In the genomic region with DNA sequence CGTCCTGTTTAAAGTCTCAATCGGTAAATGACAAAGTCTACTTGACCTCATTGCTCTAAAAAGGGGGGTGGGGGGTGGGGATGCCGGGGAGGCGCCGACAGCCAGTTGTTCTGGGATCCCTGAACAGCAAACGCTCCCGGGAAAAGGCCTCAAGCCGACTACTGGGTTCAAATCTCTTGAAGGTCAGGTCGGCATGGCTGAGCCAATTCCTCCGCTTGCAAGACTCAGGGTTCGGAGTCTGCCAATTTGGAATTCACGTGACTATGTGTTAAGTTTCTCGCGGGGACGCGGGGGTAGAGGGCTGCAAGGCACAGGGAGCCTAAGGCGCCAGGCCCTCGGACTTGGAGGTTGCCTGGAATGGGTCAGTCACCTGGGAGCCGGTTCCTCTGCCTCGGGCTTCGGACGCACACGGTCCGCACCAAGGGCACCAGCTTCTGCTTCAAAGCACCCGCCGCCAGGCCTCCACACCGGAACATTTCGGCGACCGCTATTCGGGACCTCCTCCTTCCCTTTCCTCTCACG, we compare ENCODE assay signal across 1 cellular context.
TF ChIP-seq lines count a peak whose summit lies in the region.

No MANE protein-coding gene starts in this region.

TF ChIP-seq in HEK293, 187 proteins besides CTCF, POLR2A, EP300 and RAD21 (continued from another document and continues in another):
- TF ChIP-seq, protein P1, sequence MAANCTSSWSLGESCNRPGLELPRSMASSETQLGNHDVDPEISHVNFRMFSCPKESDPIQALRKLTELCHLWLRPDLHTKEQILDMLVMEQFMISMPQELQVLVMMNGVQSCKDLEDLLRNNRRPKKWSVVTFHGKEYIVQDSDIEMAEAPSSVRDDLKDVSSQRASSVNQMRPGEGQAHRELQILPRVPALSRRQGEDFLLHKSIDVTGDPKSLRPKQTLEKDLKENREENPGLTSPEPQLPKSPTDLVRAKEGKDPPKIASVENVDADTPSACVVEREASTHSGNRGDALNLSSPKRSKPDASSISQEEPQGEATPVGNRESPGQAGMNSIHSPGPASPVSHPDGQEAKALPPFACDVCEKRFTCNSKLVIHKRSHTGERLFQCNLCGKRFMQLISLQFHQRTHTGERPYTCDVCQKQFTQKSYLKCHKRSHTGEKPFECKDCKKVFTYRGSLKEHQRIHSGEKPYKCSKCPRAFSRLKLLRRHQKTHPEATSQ (tag by site-specific recombination; IDR thresholded peaks at IDR 0.05), result no peak; the same call in 1 of the 2 replicates
- TF ChIP-seq ZFP69B (tag by site-specific recombination; IDR thresholded peaks at IDR 0.05), result peak; percentile 7; the same call in 1 of the 2 replicates
- TF ChIP-seq FEZF1 (tag by site-specific recombination; IDR thresholded peaks at IDR 0.05), result no peak
- TF ChIP-seq ZNF121 (tag by site-specific recombination; IDR thresholded peaks at IDR 0.05), result no peak
- TF ChIP-seq MYNN (tag by site-specific recombination; IDR thresholded peaks at IDR 0.05; ENCODE audit: borderline replicate concordance), result no peak
- no peak for TF ChIP-seq ZNF585B (tag by site-specific recombination; IDR thresholded peaks at IDR 0.05)
- TF ChIP-seq, protein P2, sequence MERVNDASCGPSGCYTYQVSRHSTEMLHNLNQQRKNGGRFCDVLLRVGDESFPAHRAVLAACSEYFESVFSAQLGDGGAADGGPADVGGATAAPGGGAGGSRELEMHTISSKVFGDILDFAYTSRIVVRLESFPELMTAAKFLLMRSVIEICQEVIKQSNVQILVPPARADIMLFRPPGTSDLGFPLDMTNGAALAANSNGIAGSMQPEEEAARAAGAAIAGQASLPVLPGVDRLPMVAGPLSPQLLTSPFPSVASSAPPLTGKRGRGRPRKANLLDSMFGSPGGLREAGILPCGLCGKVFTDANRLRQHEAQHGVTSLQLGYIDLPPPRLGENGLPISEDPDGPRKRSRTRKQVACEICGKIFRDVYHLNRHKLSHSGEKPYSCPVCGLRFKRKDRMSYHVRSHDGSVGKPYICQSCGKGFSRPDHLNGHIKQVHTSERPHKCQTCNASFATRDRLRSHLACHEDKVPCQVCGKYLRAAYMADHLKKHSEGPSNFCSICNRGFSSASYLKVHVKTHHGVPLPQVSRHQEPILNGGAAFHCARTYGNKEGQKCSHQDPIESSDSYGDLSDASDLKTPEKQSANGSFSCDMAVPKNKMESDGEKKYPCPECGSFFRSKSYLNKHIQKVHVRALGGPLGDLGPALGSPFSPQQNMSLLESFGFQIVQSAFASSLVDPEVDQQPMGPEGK (tag by site-specific recombination; IDR thresholded peaks at IDR 0.05), result peak; percentile 78; the same call in 1 of the 2 replicates
- TF ChIP-seq, protein P3, sequence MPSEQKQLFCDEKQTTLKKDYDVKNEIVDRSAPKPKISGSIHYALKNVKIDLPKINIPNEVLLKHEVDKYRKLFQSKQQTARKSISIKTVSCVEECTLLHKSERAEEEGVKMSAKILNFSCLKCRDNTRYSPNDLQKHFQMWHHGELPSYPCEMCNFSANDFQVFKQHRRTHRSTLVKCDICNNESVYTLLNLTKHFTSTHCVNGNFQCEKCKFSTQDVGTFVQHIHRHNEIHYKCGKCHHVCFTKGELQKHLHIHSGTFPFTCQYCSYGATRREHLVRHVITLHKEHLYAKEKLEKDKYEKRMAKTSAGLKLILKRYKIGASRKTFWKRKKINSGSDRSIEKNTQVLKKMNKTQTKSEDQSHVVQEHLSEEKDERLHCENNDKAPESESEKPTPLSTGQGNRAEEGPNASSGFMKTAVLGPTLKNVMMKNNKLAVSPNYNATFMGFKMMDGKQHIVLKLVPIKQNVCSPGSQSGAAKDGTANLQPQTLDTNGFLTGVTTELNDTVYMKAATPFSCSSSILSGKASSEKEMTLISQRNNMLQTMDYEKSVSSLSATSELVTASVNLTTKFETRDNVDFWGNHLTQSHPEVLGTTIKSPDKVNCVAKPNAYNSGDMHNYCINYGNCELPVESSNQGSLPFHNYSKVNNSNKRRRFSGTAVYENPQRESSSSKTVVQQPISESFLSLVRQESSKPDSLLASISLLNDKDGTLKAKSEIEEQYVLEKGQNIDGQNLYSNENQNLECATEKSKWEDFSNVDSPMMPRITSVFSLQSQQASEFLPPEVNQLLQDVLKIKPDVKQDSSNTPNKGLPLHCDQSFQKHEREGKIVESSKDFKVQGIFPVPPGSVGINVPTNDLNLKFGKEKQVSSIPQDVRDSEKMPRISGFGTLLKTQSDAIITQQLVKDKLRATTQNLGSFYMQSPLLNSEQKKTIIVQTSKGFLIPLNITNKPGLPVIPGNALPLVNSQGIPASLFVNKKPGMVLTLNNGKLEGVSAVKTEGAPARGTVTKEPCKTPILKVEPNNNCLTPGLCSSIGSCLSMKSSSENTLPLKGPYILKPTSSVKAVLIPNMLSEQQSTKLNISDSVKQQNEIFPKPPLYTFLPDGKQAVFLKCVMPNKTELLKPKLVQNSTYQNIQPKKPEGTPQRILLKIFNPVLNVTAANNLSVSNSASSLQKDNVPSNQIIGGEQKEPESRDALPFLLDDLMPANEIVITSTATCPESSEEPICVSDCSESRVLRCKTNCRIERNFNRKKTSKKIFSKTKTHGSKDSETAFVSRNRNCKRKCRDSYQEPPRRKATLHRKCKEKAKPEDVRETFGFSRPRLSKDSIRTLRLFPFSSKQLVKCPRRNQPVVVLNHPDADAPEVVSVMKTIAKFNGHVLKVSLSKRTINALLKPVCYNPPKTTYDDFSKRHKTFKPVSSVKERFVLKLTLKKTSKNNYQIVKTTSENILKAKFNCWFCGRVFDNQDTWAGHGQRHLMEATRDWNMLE (tag by site-specific recombination; conservative IDR thresholded peaks at IDR 0.05; ENCODE audit: low read depth), result no peak
- TF ChIP-seq, protein P4, sequence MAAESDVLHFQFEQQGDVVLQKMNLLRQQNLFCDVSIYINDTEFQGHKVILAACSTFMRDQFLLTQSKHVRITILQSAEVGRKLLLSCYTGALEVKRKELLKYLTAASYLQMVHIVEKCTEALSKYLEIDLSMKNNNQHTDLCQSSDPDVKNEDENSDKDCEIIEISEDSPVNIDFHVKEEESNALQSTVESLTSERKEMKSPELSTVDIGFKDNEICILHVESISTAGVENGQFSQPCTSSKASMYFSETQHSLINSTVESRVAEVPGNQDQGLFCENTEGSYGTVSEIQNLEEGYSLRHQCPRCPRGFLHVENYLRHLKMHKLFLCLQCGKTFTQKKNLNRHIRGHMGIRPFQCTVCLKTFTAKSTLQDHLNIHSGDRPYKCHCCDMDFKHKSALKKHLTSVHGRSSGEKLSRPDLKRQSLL (tag by site-specific recombination; IDR thresholded peaks at IDR 0.05), result no peak
- TF ChIP-seq, protein P5, sequence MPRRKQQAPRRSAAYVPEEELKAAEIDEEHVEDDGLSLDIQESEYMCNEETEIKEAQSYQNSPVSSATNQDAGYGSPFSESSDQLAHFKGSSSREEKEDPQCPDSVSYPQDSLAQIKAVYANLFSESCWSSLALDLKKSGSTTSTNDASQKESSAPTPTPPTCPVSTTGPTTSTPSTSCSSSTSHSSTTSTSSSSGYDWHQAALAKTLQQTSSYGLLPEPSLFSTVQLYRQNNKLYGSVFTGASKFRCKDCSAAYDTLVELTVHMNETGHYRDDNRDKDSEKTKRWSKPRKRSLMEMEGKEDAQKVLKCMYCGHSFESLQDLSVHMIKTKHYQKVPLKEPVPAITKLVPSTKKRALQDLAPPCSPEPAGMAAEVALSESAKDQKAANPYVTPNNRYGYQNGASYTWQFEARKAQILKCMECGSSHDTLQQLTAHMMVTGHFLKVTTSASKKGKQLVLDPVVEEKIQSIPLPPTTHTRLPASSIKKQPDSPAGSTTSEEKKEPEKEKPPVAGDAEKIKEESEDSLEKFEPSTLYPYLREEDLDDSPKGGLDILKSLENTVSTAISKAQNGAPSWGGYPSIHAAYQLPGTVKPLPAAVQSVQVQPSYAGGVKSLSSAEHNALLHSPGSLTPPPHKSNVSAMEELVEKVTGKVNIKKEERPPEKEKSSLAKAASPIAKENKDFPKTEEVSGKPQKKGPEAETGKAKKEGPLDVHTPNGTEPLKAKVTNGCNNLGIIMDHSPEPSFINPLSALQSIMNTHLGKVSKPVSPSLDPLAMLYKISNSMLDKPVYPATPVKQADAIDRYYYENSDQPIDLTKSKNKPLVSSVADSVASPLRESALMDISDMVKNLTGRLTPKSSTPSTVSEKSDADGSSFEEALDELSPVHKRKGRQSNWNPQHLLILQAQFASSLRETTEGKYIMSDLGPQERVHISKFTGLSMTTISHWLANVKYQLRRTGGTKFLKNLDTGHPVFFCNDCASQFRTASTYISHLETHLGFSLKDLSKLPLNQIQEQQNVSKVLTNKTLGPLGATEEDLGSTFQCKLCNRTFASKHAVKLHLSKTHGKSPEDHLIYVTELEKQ (tag by site-specific recombination; IDR thresholded peaks at IDR 0.05; ENCODE audit: borderline replicate concordance), result no peak
- TF ChIP-seq ZSCAN30 (tag by site-specific recombination; IDR thresholded peaks at IDR 0.05), result no peak
- no peak for TF ChIP-seq ZNF366 (tag by site-specific recombination; conservative IDR thresholded peaks at IDR 0.05)
- TF ChIP-seq ZFP41 (tag by site-specific recombination; IDR thresholded peaks at IDR 0.05; ENCODE audit: borderline replicate concordance), result no peak
- no peak for TF ChIP-seq ZNF23 (tag by site-specific recombination; IDR thresholded peaks at IDR 0.05; ENCODE audit: borderline replicate concordance)
- TF ChIP-seq ZNF548 (tag by site-specific recombination; IDR thresholded peaks at IDR 0.05), result no peak
- no peak for TF ChIP-seq ZNF521 (tag by site-specific recombination; IDR thresholded peaks at IDR 0.05)
- TF ChIP-seq, protein P6, sequence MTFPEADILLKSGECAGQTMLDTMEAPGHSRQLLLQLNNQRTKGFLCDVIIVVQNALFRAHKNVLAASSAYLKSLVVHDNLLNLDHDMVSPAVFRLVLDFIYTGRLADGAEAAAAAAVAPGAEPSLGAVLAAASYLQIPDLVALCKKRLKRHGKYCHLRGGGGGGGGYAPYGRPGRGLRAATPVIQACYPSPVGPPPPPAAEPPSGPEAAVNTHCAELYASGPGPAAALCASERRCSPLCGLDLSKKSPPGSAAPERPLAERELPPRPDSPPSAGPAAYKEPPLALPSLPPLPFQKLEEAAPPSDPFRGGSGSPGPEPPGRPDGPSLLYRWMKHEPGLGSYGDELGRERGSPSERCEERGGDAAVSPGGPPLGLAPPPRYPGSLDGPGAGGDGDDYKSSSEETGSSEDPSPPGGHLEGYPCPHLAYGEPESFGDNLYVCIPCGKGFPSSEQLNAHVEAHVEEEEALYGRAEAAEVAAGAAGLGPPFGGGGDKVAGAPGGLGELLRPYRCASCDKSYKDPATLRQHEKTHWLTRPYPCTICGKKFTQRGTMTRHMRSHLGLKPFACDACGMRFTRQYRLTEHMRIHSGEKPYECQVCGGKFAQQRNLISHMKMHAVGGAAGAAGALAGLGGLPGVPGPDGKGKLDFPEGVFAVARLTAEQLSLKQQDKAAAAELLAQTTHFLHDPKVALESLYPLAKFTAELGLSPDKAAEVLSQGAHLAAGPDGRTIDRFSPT (tag by site-specific recombination; IDR thresholded peaks at IDR 0.05), result no peak
- TF ChIP-seq ZBTB20 (tag by site-specific recombination; IDR thresholded peaks at IDR 0.05), result 0 out of 2 replicates have a peak, but pooled peaks have one; percentile 49
- no peak for TF ChIP-seq ZNF266 (tag by site-specific recombination; IDR thresholded peaks at IDR 0.05; ENCODE audit: low read depth)
- no peak for TF ChIP-seq ZNF169 (tag by site-specific recombination; IDR thresholded peaks at IDR 0.05)
- TF ChIP-seq ZNF791 (tag by site-specific recombination; IDR thresholded peaks at IDR 0.05), result no peak
- TF ChIP-seq ZNF768 (tag by site-specific recombination; IDR thresholded peaks at IDR 0.05), result no peak
- no peak for TF ChIP-seq ZNF302 (tag by site-specific recombination; IDR thresholded peaks at IDR 0.05; ENCODE audit: low read depth)
- TF ChIP-seq ZNF16 (tag by site-specific recombination; IDR thresholded peaks at IDR 0.05; ENCODE audit: low read depth), result no peak
- TF ChIP-seq KLF9 (tag by site-specific recombination; IDR thresholded peaks at IDR 0.05; ENCODE audit: low read depth), result no peak
- TF ChIP-seq, protein P7, sequence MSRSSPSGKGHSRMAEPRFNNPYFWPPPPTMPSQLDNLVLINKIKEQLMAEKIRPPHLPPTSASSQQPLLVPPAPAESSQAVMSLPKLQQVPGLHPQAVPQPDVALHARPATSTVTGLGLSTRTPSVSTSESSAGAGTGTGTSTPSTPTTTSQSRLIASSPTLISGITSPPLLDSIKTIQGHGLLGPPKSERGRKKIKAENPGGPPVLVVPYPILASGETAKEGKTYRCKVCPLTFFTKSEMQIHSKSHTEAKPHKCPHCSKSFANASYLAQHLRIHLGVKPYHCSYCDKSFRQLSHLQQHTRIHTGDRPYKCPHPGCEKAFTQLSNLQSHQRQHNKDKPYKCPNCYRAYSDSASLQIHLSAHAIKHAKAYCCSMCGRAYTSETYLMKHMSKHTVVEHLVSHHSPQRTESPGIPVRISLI (tag by site-specific recombination; IDR thresholded peaks at IDR 0.05), result no peak
- no peak for TF ChIP-seq ZSCAN16 (tag by site-specific recombination; IDR thresholded peaks at IDR 0.05)
- no peak for TF ChIP-seq ZNF174 (tag by site-specific recombination; IDR thresholded peaks at IDR 0.05)
- TF ChIP-seq ZNF391 (tag by site-specific recombination; IDR thresholded peaks at IDR 0.05; ENCODE audit: borderline replicate concordance, low read depth), result no peak
- TF ChIP-seq ZNF596 (tag by site-specific recombination; IDR thresholded peaks at IDR 0.05), result no peak
- TF ChIP-seq, protein P8, sequence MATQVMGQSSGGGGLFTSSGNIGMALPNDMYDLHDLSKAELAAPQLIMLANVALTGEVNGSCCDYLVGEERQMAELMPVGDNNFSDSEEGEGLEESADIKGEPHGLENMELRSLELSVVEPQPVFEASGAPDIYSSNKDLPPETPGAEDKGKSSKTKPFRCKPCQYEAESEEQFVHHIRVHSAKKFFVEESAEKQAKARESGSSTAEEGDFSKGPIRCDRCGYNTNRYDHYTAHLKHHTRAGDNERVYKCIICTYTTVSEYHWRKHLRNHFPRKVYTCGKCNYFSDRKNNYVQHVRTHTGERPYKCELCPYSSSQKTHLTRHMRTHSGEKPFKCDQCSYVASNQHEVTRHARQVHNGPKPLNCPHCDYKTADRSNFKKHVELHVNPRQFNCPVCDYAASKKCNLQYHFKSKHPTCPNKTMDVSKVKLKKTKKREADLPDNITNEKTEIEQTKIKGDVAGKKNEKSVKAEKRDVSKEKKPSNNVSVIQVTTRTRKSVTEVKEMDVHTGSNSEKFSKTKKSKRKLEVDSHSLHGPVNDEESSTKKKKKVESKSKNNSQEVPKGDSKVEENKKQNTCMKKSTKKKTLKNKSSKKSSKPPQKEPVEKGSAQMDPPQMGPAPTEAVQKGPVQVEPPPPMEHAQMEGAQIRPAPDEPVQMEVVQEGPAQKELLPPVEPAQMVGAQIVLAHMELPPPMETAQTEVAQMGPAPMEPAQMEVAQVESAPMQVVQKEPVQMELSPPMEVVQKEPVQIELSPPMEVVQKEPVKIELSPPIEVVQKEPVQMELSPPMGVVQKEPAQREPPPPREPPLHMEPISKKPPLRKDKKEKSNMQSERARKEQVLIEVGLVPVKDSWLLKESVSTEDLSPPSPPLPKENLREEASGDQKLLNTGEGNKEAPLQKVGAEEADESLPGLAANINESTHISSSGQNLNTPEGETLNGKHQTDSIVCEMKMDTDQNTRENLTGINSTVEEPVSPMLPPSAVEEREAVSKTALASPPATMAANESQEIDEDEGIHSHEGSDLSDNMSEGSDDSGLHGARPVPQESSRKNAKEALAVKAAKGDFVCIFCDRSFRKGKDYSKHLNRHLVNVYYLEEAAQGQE (tag by site-specific recombination; IDR thresholded peaks at IDR 0.05), result no peak
- TF ChIP-seq, protein P9, sequence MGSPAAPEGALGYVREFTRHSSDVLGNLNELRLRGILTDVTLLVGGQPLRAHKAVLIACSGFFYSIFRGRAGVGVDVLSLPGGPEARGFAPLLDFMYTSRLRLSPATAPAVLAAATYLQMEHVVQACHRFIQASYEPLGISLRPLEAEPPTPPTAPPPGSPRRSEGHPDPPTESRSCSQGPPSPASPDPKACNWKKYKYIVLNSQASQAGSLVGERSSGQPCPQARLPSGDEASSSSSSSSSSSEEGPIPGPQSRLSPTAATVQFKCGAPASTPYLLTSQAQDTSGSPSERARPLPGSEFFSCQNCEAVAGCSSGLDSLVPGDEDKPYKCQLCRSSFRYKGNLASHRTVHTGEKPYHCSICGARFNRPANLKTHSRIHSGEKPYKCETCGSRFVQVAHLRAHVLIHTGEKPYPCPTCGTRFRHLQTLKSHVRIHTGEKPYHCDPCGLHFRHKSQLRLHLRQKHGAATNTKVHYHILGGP (tag by site-specific recombination; IDR thresholded peaks at IDR 0.05), result no peak
